ENCODE assay signal across 12 cellular contexts in the genomic region with DNA sequence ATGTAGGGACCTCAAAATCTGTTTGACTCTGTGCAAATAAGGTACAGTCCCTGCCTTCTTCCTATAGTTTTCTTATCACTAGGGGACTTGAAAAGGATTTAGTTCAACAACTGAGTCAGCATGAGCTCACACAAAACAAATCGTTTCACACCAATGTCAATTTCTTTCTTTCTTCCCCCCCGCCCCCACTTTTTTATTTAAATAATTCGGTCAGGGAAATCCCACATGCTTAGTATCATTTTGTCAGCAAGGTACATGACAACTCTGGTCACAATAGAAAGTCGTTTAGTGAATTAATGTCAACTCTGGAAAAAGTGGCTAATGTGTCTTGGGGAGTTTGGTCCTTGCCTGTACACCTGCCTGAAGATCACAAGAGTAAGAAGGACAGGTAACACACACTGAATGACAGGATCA.
DNase-seq lines count a peak whose midpoint lies in the region; ATAC-seq, FAIRE-seq and TF ChIP-seq lines count a peak whose summit lies in the region.
"Had no signal": no experiment of that assay in that cellular context is flagged by ENCODE, and none has a peak within 500 bp of the region (broad histone marks: within the 10 kb centered on the region; RNA-seq: fewer than 3 reads in every experiment).

No MANE protein-coding gene starts in this region.

- TF ChIP-seq CTCF in neural crest cell (conservative IDR thresholded peaks at IDR 0.05) = no peak
- TF ChIP-seq CTCF in breast epithelium (IDR thresholded peaks at IDR 0.05) = no peak

- no peaks in the 10 kb centered on the region for H3K36me3 ChIP-seq in breast epithelium

- peaks cover 6% of the 10 kb centered on the region for H3K9me3 Mint-ChIP-seq in neural crest cell

- no peak overlapping the region for H3K4me3 ChIP-seq in breast epithelium

- FAIRE-seq in RCC 7860 (lab: Jason Lieb, UNC) = no peak

- no peaks in the 10 kb centered on the region for H3K4me1 ChIP-seq in breast epithelium

- no peak overlapping the region for H3K4me3 Mint-ChIP-seq in neural crest cell

- peaks cover 8% of the 10 kb centered on the region for H3K36me3 Mint-ChIP-seq in neural crest cell (ENCODE audit: low read depth)

- H3K4me1 Mint-ChIP-seq in neural crest cell = peaks cover 49% of the 10 kb centered on the region

- no peaks in the 10 kb centered on the region for H3K9me3 ChIP-seq in breast epithelium

- DNase-seq in neural crest cell (ENCODE audit: low read depth, low spot score) = no peak
- DNase-seq in RCC 7860 (ENCODE audit: low spot score) = no peak
- no peak for DNase-seq in breast epithelium (ENCODE audit: low spot score in 2 of 2)
- no peak for DNase-seq in SW 1271 (lab: John Stamatoyannopoulos, UW)
- no peak for DNase-seq in HK-2 (ENCODE audit: unreplicated experiment)
- DNase-seq: GOT3, left ventricle myocardium superior, NCI-H69, retina had no signal

- H3K27ac Mint-ChIP-seq in neural crest cell (ENCODE audit: unreplicated experiment) = peak overlapping the region; percentile 75

- no peaks in the 10 kb centered on the region for H3K27me3 ChIP-seq in breast epithelium

- no peak overlapping the region for H3K27ac ChIP-seq in breast epithelium

- intact Hi-C loops in breast epithelium (cut with DNase I; ENCODE audit: low total_unique reads) = no loop called here

- H3K27me3 Mint-ChIP-seq in neural crest cell (ENCODE audit: low read depth) = no peaks in the 10 kb centered on the region

- ATAC-seq in GM18502 (IDR thresholded peaks at IDR 0.05; ENCODE audit: poor library complexity, unreplicated experiment) (peak; percentile 25), GM21367 (IDR thresholded peaks at IDR 0.05; ENCODE audit: unreplicated experiment) (peak; percentile 23), HG03457 (IDR thresholded peaks at IDR 0.05; ENCODE audit: unreplicated experiment) (peak; percentile 30)

- no peak for TF ChIP-seq POLR2A in breast epithelium (IDR thresholded peaks at IDR 0.05)
